ENCODE assay signal across 2 cellular contexts in genomic region chr19:46730187-46730586, GRCh38.
TF ChIP-seq lines count a peak whose summit lies in the region.

No MANE protein-coding gene starts in this region.

TF ChIP-seq in A549, 52 proteins besides CTCF, POLR2A, EP300 and RAD21:
- TF ChIP-seq RFX5 (IDR thresholded peaks at IDR 0.05) (no peak), ZFP36 (IDR thresholded peaks at IDR 0.05; ENCODE audit: borderline replicate concordance, partially characterized antibody) (peak; percentile 54)

TF ChIP-seq in endothelial cell of umbilical vein, 7 proteins besides CTCF, POLR2A, EP300 and RAD21:
- TF ChIP-seq EZH2 (IDR thresholded peaks at IDR 0.05; ENCODE audit: borderline replicate concordance, low read depth, low read length, severe bottlenecking) (no peak), POLR2AphosphoS5 (IDR thresholded peaks at IDR 0.05; ENCODE audit: insufficient read depth, low read depth, low read length) (no peak)
TF ChIP-seq in endothelial cell of umbilical vein: peak in this region for 0.
